Comparison of ENCODE assay signal across 13 cellular contexts in the genomic region with DNA sequence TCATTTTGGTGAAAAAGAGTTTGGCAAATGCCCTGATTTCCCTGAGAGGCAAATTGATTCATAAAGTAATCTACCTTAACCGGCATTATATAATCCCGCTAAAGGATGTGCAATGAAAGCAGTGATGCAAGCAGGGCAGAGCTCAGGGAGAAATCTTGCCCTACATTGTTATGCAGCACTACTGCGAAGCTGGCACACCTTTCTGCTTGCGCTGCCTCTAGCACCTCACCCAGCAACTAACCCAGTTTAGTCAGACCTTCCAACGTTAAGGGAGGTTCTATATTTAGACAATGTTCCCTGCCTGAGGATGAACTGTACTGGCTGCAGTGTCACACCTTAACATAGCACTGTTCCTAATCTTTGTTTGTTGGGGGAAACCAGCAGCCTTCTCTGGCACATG.
"Had no signal": no experiment of that assay in that cellular context is flagged by ENCODE, and none has a peak within 500 bp of the region (broad histone marks: within the 10 kb centered on the region; RNA-seq: fewer than 3 reads in every experiment).

No MANE protein-coding gene starts in this region.

- DNase-seq: activated CD4-positive, alpha-beta memory T cell treated with anti-CD3 and anti-CD28 coated beads for 36 hours; activated effector memory CD4-positive, alpha-beta T cell treated with anti-CD3 and anti-CD28 coated beads, Interleukin-2, amount 50 U/mL, for 16 hours; activated T-cell treated with anti-CD3 and anti-CD28 coated beads, Interleukin-2, amount 50 U/mL, for 4 hours; amygdala; brain microvascular endothelial cell; foreskin melanocyte; kidney glomerular epithelial cell; naive thymus-derived CD8-positive, alpha-beta T cell; stimulated activated CD4-positive, alpha-beta T cell treated with anti-CD3 and anti-CD28 coated beads, Interleukin-15, amount 100 ng/mL, for 24 hours; T-cell; T1000 had no signal

- H3K4me2 ChIP-seq: hepatocyte had no signal

- H3K4me3 ChIP-seq: hepatocyte had no signal

- H2AFZ ChIP-seq: hepatocyte had no signal

- H3K79me2 ChIP-seq: hepatocyte had no signal

- H3K36me3 ChIP-seq: brain microvascular endothelial cell, neutrophil had no signal

- ATAC-seq: activated T-cell treated with anti-CD3 and anti-CD28 coated beads, Interleukin-2, amount 50 U/mL, for 4 hours; naive thymus-derived CD8-positive, alpha-beta T cell; T-cell had no signal

- H3K27me3 ChIP-seq: brain microvascular endothelial cell, hepatocyte, neutrophil had no signal

- H3K27ac ChIP-seq: brain microvascular endothelial cell, hepatocyte, neutrophil had no signal

- H3K9me3 ChIP-seq: neutrophil had no signal
